In the genomic region with DNA sequence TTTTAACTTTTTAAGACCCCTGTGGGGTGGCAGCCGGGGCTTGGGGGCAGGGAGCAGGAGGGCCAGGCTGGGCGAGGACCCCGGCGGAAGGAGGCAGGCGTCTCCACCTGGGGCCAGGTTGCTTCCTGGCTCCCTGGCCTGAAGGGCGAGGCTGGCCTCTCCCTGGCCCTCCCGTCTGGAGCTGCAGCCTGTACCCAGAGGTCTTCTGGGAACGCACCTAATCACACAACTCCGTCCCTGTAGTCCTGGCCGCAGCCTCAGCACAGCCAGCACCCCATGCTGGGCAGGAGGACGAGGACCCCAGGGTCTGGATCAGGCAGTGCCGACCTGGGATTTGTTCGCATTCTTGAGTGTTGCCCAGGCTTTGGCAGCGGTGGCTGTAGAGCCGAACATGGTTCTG, we compare ENCODE assay signal across 35 cellular contexts.
"Had no signal": no experiment of that assay in that cellular context is flagged by ENCODE, and none has a peak within 500 bp of the region (broad histone marks: within the 10 kb centered on the region; RNA-seq: fewer than 3 reads in every experiment).

No MANE protein-coding gene starts in this region.

- H3K4me1 Mint-ChIP-seq: activated CD4-positive, alpha-beta T cell treated with anti-CD3 and anti-CD28 coated beads, Interleukin-2, amount 10 ng/mL, durations not matched to agents 24 days and 14 days; activated naive CD8-positive, alpha-beta T cell treated with anti-CD3 and anti-CD28 coated beads for 36 hours; activated T-helper 17 cell treated with anti-CD3 and anti-CD28 coated beads, Interleukin-2, amount 50 U/mL, for 72 hours; central memory CD8-positive, alpha-beta T cell; WTC11 had no signal

- H3K27me3 ChIP-seq: body of pancreas, brain microvascular endothelial cell had no signal

- H3K4me3 ChIP-seq: adrenal gland, body of pancreas, breast epithelium had no signal

- H3K4me3 Mint-ChIP-seq: activated CD4-positive, alpha-beta memory T cell treated with anti-CD3 and anti-CD28 coated beads for 36 hours; activated CD4-positive, alpha-beta T cell treated with anti-CD3 and anti-CD28 coated beads, Interleukin-2, amount 10 ng/mL, durations not matched to agents 24 days and 14 days; activated CD8-positive, alpha-beta T cell treated with anti-CD3 and anti-CD28 coated beads for 36 hours; activated naive CD4-positive, alpha-beta T cell treated with anti-CD3 and anti-CD28 coated beads for 36 hours; activated naive CD8-positive, alpha-beta T cell treated with anti-CD3 and anti-CD28 coated beads for 36 hours; activated T-cell treated with anti-CD3 and anti-CD28 coated beads, Interleukin-2, amount 50 U/mL, for 4 hours; activated T-cell treated with anti-CD3 and anti-CD28 coated beads, Interleukin-2, amount 50 U/mL, for 72 hours; activated T-helper 1 cell treated with anti-CD3 and anti-CD28 coated beads, Interleukin-12 subunit alpha, Interleukin-12 subunit beta, Interleukin-2, Interleukin-4 antibody, amounts not matched to agents 30 ng/mL and 10 ng/mL and 1 ng/mL, durations not matched to agents 14 hours and 24 hours and 36 hours; activated T-helper 17 cell treated with anti-CD3 and anti-CD28 coated beads, Interleukin-2, amount 50 U/mL, for 72 hours; central memory CD8-positive, alpha-beta T cell; T-helper 1 cell treated with Interleukin-12 subunit alpha and Interleukin-12 subunit beta and Interleukin-4 antibody, amounts not matched to agents 30 μg/mL and 1 μg/mL, for 36 hours; T-helper 2 cell treated with Interferon-gamma antibody and Interleukin-4, amounts not matched to agents 5 μg/mL and 100 μg/mL, for 36 hours; WTC11 had no signal

- H3K9me3 ChIP-seq: adrenal gland, body of pancreas had no signal

- H3K9me3 Mint-ChIP-seq: activated CD4-positive, alpha-beta memory T cell treated with anti-CD3 and anti-CD28 coated beads for 36 hours; activated CD4-positive, alpha-beta T cell treated with anti-CD3 and anti-CD28 coated beads, Interleukin-2, amount 10 ng/mL, durations not matched to agents 24 days and 14 days; activated CD8-positive, alpha-beta T cell treated with anti-CD3 and anti-CD28 coated beads for 36 hours; activated naive CD4-positive, alpha-beta T cell treated with anti-CD3 and anti-CD28 coated beads for 36 hours; activated naive CD4-positive, alpha-beta T cell treated with anti-CD3 and anti-CD28 coated beads, Interleukin-2, amount 50 U/mL, for 72 hours; activated naive CD8-positive, alpha-beta T cell treated with anti-CD3 and anti-CD28 coated beads for 36 hours; activated T-cell treated with anti-CD3 and anti-CD28 coated beads, Interleukin-2, amount 50 U/mL, for 4 hours; activated T-cell treated with anti-CD3 and anti-CD28 coated beads, Interleukin-2, amount 50 U/mL, for 72 hours; activated T-helper 17 cell treated with anti-CD3 and anti-CD28 coated beads, Interleukin-2, amount 50 U/mL, for 72 hours; central memory CD8-positive, alpha-beta T cell; T-helper 2 cell treated with Interferon-gamma antibody and Interleukin-4, amounts not matched to agents 5 μg/mL and 100 μg/mL, for 36 hours had no signal

- H3K27me3 Mint-ChIP-seq: activated CD4-positive, alpha-beta T cell treated with anti-CD3 and anti-CD28 coated beads, Interleukin-2, amount 10 ng/mL, durations not matched to agents 24 days and 14 days; activated CD8-positive, alpha-beta T cell treated with anti-CD3 and anti-CD28 coated beads for 36 hours; activated naive CD8-positive, alpha-beta T cell treated with anti-CD3 and anti-CD28 coated beads for 36 hours had no signal

- H3K27ac ChIP-seq: adrenal gland, body of pancreas, brain microvascular endothelial cell, breast epithelium, WERI-Rb-1 had no signal

- H3K4me1 ChIP-seq: adrenal gland, body of pancreas, breast epithelium had no signal

- H3K36me3 ChIP-seq: adrenal gland, brain microvascular endothelial cell, breast epithelium, WERI-Rb-1 had no signal

- ATAC-seq: activated CD8-positive, alpha-beta T cell treated with anti-CD3 and anti-CD28 coated beads for 36 hours; activated naive CD4-positive, alpha-beta T cell treated with anti-CD3 and anti-CD28 coated beads, Interleukin-2, amount 50 U/mL, for 72 hours; activated T-cell treated with anti-CD3 and anti-CD28 coated beads, Interleukin-2, amount 50 U/mL, for 4 hours; activated T-cell treated with anti-CD3 and anti-CD28 coated beads, Interleukin-2, amount 50 U/mL, for 72 hours; activated T-helper 17 cell treated with anti-CD3 and anti-CD28 coated beads, Interleukin-2, amount 50 U/mL, for 72 hours; body of pancreas; WTC11 had no signal

- DNase-seq: activated CD4-positive, alpha-beta memory T cell treated with anti-CD3 and anti-CD28 coated beads for 36 hours; activated CD4-positive, alpha-beta T cell treated with anti-CD3 and anti-CD28 coated beads for 4 hours; activated CD4-positive, alpha-beta T cell treated with anti-CD3 and anti-CD28 coated beads, Interleukin-2, amount 10 ng/mL, durations not matched to agents 24 days and 14 days; activated CD4-positive, alpha-beta T cell treated with anti-CD3 and anti-CD28 coated beads, Interleukin-2, amount 50 U/mL, for 1 hour; activated CD4-positive, alpha-beta T cell treated with anti-CD3 and anti-CD28 coated beads, Interleukin-2, amount 50 U/mL, for 4 hours; activated CD4-positive, CD25-positive, alpha-beta regulatory T cell treated with anti-CD3 and anti-CD28 coated beads, Interleukin-2, amount 50 U/mL, for 72 hours; activated CD8-positive, alpha-beta memory T cell treated with anti-CD3 and anti-CD28 coated beads, Interleukin-2, amount 50 U/mL, for 4 hours; activated CD8-positive, alpha-beta T cell treated with anti-CD3 and anti-CD28 coated beads for 36 hours; activated effector memory CD4-positive, alpha-beta T cell treated with anti-CD3 and anti-CD28 coated beads, Interleukin-2, amount 50 U/mL, for 16 hours; activated gamma-delta T cell treated with Interleukin-2 at 50 U/mL for 16 hours; activated naive CD4-positive, alpha-beta T cell; activated naive CD4-positive, alpha-beta T cell treated with anti-CD3 and anti-CD28 coated beads for 36 hours; activated naive CD4-positive, alpha-beta T cell treated with anti-CD3 and anti-CD28 coated beads, Interleukin-2, amount 50 U/mL, for 16 hours; activated naive CD8-positive, alpha-beta T cell treated with anti-CD3 and anti-CD28 coated beads for 36 hours; activated T-cell treated with anti-CD3 and anti-CD28 coated beads for 4 hours; activated T-cell treated with anti-CD3 and anti-CD28 coated beads, Interleukin-2, amount 50 U/mL, for 1 hour; activated T-cell treated with anti-CD3 and anti-CD28 coated beads, Interleukin-2, amount 50 U/mL, for 4 hours; activated T-cell treated with anti-CD3 and anti-CD28 coated beads, Interleukin-2, amount 50 U/mL, for 72 hours; adrenal gland; amniotic stem cell; body of pancreas; brain microvascular endothelial cell; caudate nucleus; SW 1271; T-helper 2 cell; T-helper 9 cell; WERI-Rb-1 had no signal

- H3K36me3 Mint-ChIP-seq: activated CD4-positive, alpha-beta memory T cell treated with anti-CD3 and anti-CD28 coated beads for 36 hours; activated naive CD4-positive, alpha-beta T cell treated with anti-CD3 and anti-CD28 coated beads, Interleukin-2, amount 50 U/mL, for 72 hours; activated naive CD8-positive, alpha-beta T cell treated with anti-CD3 and anti-CD28 coated beads for 36 hours had no signal

- H3K27ac Mint-ChIP-seq: activated CD4-positive, alpha-beta memory T cell treated with anti-CD3 and anti-CD28 coated beads for 36 hours; activated CD4-positive, alpha-beta T cell treated with anti-CD3 and anti-CD28 coated beads, Interleukin-2, amount 10 ng/mL, durations not matched to agents 24 days and 14 days; activated CD8-positive, alpha-beta T cell treated with anti-CD3 and anti-CD28 coated beads for 36 hours; activated naive CD4-positive, alpha-beta T cell treated with anti-CD3 and anti-CD28 coated beads for 36 hours; activated naive CD4-positive, alpha-beta T cell treated with anti-CD3 and anti-CD28 coated beads, Interleukin-2, amount 50 U/mL, for 72 hours; activated naive CD8-positive, alpha-beta T cell treated with anti-CD3 and anti-CD28 coated beads for 36 hours; activated T-cell treated with anti-CD3 and anti-CD28 coated beads, Interleukin-2, amount 50 U/mL, for 72 hours; activated T-helper 1 cell treated with anti-CD3 and anti-CD28 coated beads, Interleukin-12 subunit alpha, Interleukin-12 subunit beta, Interleukin-2, Interleukin-4 antibody, amounts not matched to agents 30 ng/mL and 10 ng/mL and 1 ng/mL, durations not matched to agents 14 hours and 24 hours and 36 hours; activated T-helper 17 cell treated with anti-CD3 and anti-CD28 coated beads, Interleukin-2, amount 50 U/mL, for 72 hours; T-helper 1 cell treated with Interleukin-12 subunit alpha and Interleukin-12 subunit beta and Interleukin-4 antibody, amounts not matched to agents 30 μg/mL and 1 μg/mL, for 36 hours; T-helper 2 cell treated with Interferon-gamma antibody and Interleukin-4, amounts not matched to agents 5 μg/mL and 100 μg/mL, for 36 hours; WTC11 had no signal
